8 cellular contexts compared by ENCODE assay signal in the genomic region with DNA sequence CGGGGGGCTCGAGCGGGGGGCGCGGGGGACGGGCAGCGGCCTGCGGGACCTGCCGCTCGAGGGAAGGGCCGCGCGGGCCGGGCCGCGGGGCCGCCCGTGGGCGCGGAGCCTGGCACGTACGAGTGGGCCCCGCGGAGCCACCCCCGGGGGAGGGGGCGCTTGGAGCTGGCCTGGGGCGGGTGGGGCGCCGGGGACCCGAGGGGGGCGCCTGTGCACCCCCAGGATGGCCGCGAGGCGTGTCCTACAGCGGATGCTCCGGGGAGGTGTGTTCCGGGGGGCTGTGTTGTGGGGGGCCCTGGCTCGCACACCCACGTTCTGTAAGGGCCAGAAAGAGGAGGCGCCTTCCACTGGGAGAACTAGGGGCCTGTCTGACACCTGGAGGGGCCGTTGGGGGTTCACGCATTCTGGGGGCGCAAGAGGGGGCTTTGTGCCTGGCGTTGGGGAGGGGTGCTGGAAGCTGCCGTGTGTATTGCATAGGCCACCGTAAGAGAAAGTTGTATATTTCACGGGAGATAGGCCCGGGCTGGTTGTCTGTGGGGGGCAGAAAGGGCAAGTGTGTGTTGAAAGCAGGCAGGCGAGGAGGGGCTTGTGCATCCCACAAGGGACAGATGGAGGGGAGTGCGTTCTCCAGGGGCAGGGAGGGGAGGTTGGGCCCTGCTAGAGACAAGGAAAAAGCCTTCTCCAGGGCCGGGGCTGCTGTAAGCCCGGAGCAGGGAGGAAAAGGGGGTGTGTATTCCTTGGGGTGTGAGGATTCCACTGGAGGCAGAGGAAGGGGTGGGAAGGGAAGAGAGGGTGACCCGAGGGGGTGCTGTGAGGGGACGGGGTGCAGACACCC. TPM values are rescaled to one million over a fixed set of nuclear protein-coding genes. Genes with fewer than 3 reads are reported as not detected.
A peak's percentile ranks its signal among the peaks of the same experiment; 100 is the strongest.
DNase-seq lines count a peak whose midpoint lies in the region; ATAC-seq and TF ChIP-seq lines count a peak whose summit lies in the region.

No MANE protein-coding gene starts in this region.

- H3K27me3 ChIP-seq in BE2C (0 out of 2 replicates have a peak, but pooled peaks cover 3% of the 10 kb centered on the region), ectodermal cell (ENCODE audit: control insufficient read depth, insufficient read depth, low read length, poor library complexity, severe bottlenecking) (no peaks in the 10 kb centered on the region), neural cell (ENCODE audit: insufficient read depth, low read depth, low read length) (no peaks in the 10 kb centered on the region)

- H3K9me3 ChIP-seq in BE2C (no peaks in the 10 kb centered on the region), ectodermal cell (ENCODE audit: control insufficient read depth, low read length) (no peaks in the 10 kb centered on the region), neural cell (ENCODE audit: low read length) (no peaks in the 10 kb centered on the region)

- ATAC-seq in GM19438 (IDR thresholded peaks at IDR 0.05; ENCODE audit: low read depth, unreplicated experiment) = peak; percentile 10

- H3K4me2 ChIP-seq in neural cell (ENCODE audit: low read length) = peak overlapping the region; percentile 35

- peak overlapping the region; percentile 85 for H3K9ac ChIP-seq in neural cell (ENCODE audit: low read length)

- no peaks in the 10 kb centered on the region for H3K9me2 ChIP-seq in neural cell (ENCODE audit: insufficient read depth, low read length)

- H3K79me2 ChIP-seq in neural cell (replicated peaks; ENCODE audit: insufficient read depth, low read length) = peaks cover 18% of the 10 kb centered on the region

- H3K27ac ChIP-seq in ectodermal cell (ENCODE audit: insufficient read depth, low read depth, low read length, poor library complexity, severe bottlenecking) (no peak overlapping the region), neural cell (ENCODE audit: low read length) (peak overlapping the region; percentile 72)

- no peaks in the 10 kb centered on the region for H3K4me1 ChIP-seq in BE2C
- H3K4me1 ChIP-seq in ectodermal cell (ENCODE audit: control insufficient read depth, insufficient read depth, low read length) = peaks cover 11% of the 10 kb centered on the region

- WGBS in ectodermal cell, 2 experiments = 10% methylated on average over 54 of the region's 54 CpGs

- peak overlapping the region; percentile 49 for H3K4me3 ChIP-seq in BE2C (ENCODE audit: low read depth, low read length)
- peak overlapping the region; percentile 47 for H3K4me3 ChIP-seq in ectodermal cell (ENCODE audit: insufficient read depth, low read depth, low read length)
- H3K4me3 ChIP-seq in neural cell (ENCODE audit: low read length) = peak overlapping the region; percentile 71

- no peaks in the 10 kb centered on the region for H4K20me1 ChIP-seq in neural cell (ENCODE audit: insufficient read depth)

- no peak for TF ChIP-seq RAD21 in neural cell (conservative IDR thresholded peaks at IDR 0.05)

- no peak for TF ChIP-seq EP300 in neural cell (conservative IDR thresholded peaks at IDR 0.05; ENCODE audit: poor library complexity, severe bottlenecking)

- H3F3A ChIP-seq in neural cell (ENCODE audit: insufficient read depth, low read length, poor library complexity, severe bottlenecking) = no peaks in the 10 kb centered on the region

- TF ChIP-seq CTCF in BE2C (IDR thresholded peaks at IDR 0.05; ENCODE audit: low read depth, low read length) (no peak), neural cell (IDR thresholded peaks at IDR 0.05; ENCODE audit: poor library complexity, severe bottlenecking) (no peak)

- H3K36me3 ChIP-seq in BE2C (no peaks in the 10 kb centered on the region), ectodermal cell (ENCODE audit: control insufficient read depth, insufficient read depth, low read length) (no peaks in the 10 kb centered on the region), neural cell (ENCODE audit: insufficient read depth, low read length) (no peaks in the 10 kb centered on the region)

- no peak for DNase-seq in BE2C
- DNase-seq in NCI-H2227 (lab: John Stamatoyannopoulos, UW; ENCODE audit: unreplicated experiment) = peak; percentile 61
- no peak for DNase-seq in NCI-H1436 treated with DMSO at 0.1 percent for 48 hours (lab: John Stamatoyannopoulos, UW)
- DNase-seq in activated CD4-positive, alpha-beta T cell treated with anti-CD3 and anti-CD28 coated beads for 48 hours = no peak
- DNase-seq in stimulated activated CD4-positive, alpha-beta T cell treated with anti-CD3 and anti-CD28 coated beads, Interleukin-1b, Interleukin-23, amount 100 ng/mL, for 48 hours = no peak

- H2AFZ ChIP-seq in neural cell (ENCODE audit: low read depth, low read length) = peak overlapping the region; percentile 61

TF ChIP-seq in neural cell, 6 proteins besides CTCF, POLR2A, EP300 and RAD21:
- peak; percentile 66 for TF ChIP-seq TAF1 (IDR thresholded peaks at IDR 0.05; ENCODE audit: low read depth)
- peak; percentile 31 for TF ChIP-seq POLR2AphosphoS5 (IDR thresholded peaks at IDR 0.05)
- TF ChIP-seq, protein P1, sequence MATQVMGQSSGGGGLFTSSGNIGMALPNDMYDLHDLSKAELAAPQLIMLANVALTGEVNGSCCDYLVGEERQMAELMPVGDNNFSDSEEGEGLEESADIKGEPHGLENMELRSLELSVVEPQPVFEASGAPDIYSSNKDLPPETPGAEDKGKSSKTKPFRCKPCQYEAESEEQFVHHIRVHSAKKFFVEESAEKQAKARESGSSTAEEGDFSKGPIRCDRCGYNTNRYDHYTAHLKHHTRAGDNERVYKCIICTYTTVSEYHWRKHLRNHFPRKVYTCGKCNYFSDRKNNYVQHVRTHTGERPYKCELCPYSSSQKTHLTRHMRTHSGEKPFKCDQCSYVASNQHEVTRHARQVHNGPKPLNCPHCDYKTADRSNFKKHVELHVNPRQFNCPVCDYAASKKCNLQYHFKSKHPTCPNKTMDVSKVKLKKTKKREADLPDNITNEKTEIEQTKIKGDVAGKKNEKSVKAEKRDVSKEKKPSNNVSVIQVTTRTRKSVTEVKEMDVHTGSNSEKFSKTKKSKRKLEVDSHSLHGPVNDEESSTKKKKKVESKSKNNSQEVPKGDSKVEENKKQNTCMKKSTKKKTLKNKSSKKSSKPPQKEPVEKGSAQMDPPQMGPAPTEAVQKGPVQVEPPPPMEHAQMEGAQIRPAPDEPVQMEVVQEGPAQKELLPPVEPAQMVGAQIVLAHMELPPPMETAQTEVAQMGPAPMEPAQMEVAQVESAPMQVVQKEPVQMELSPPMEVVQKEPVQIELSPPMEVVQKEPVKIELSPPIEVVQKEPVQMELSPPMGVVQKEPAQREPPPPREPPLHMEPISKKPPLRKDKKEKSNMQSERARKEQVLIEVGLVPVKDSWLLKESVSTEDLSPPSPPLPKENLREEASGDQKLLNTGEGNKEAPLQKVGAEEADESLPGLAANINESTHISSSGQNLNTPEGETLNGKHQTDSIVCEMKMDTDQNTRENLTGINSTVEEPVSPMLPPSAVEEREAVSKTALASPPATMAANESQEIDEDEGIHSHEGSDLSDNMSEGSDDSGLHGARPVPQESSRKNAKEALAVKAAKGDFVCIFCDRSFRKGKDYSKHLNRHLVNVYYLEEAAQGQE (IDR thresholded peaks at IDR 0.05; ENCODE audit: borderline replicate concordance) = peak; percentile 30
- no peak for TF ChIP-seq MXI1 (conservative IDR thresholded peaks at IDR 0.05; ENCODE audit: poor library complexity, severe bottlenecking)

RNA-seq across cellular contexts. Expression of gene VPS37D, which starts 0.7 kb away (rescaled TPM):
- 0.80 TPM for polyA plus RNA-seq in BE2C (2012; ENCODE audit: insufficient read depth, insufficient read length, low read depth)
- 8.1 TPM for polyA plus RNA-seq in ectodermal cell (2013, experiment 1 of 4)
- 8.6 TPM for polyA plus RNA-seq in ectodermal cell (2013, experiment 2 of 4)
- polyA plus RNA-seq in ectodermal cell (2013, experiment 3 of 4) = 11.6 TPM
- 13.6 TPM for polyA plus RNA-seq in ectodermal cell (2013, experiment 4 of 4)
- 52.7 and 56.3 TPM in 2 replicates for polyA plus RNA-seq in neural cell
- polyA minus RNA-seq in neural cell = 31.1 and 36.5 TPM in 2 replicates

RNA-seq across cellular contexts. Expression of gene DNAJC30, which starts 14.9 kb away (rescaled TPM):
- polyA plus RNA-seq in BE2C (2012; ENCODE audit: insufficient read depth, insufficient read length, low read depth) = 20.2 TPM
- polyA plus RNA-seq in ectodermal cell (2013, experiment 1 of 4) = 7.3 TPM
- 8.4 TPM for polyA plus RNA-seq in ectodermal cell (2013, experiment 2 of 4)
- polyA plus RNA-seq in ectodermal cell (2013, experiment 3 of 4) = 5.1 TPM
- 5.4 TPM for polyA plus RNA-seq in ectodermal cell (2013, experiment 4 of 4)
- polyA plus RNA-seq in neural cell = 1.1 and 1.3 TPM in 2 replicates
- polyA minus RNA-seq in neural cell = 3.1 and 4.1 TPM in 2 replicates

RNA-seq across cellular contexts. Expression of gene BUD23, which starts 15.1 kb away (rescaled TPM):
- polyA plus RNA-seq in BE2C (2012; ENCODE audit: insufficient read depth, insufficient read length, low read depth) = 447 TPM
- polyA plus RNA-seq in ectodermal cell (2013, experiment 1 of 4) = 50.3 TPM
- 45.1 TPM for polyA plus RNA-seq in ectodermal cell (2013, experiment 2 of 4)
- 43.5 TPM for polyA plus RNA-seq in ectodermal cell (2013, experiment 3 of 4)
- 52.3 TPM for polyA plus RNA-seq in ectodermal cell (2013, experiment 4 of 4)
- polyA plus RNA-seq in neural cell = 75.9 and 82.9 TPM in 2 replicates
- polyA minus RNA-seq in neural cell = 29.9 and 33.5 TPM in 2 replicates

RNA-seq across cellular contexts. Expression of gene MLXIPL, which starts 44.0 kb away (rescaled TPM):
- not detected for polyA plus RNA-seq in BE2C (2012; ENCODE audit: insufficient read depth, insufficient read length, low read depth)
- 1.3 TPM for polyA plus RNA-seq in ectodermal cell (2013, experiment 1 of 4)
- 2.0 TPM for polyA plus RNA-seq in ectodermal cell (2013, experiment 2 of 4)
- 1.8 TPM for polyA plus RNA-seq in ectodermal cell (2013, experiment 3 of 4)
- polyA plus RNA-seq in ectodermal cell (2013, experiment 4 of 4) = 1.5 TPM
- 1.8 TPM in 1 of 2 replicates, not detected in the other for polyA plus RNA-seq in neural cell
- polyA minus RNA-seq in neural cell = not detected in 2 replicates

RNA-seq across cellular contexts. Expression of gene STX1A, which starts 51.1 kb away (rescaled TPM):
- polyA plus RNA-seq in BE2C (2012; ENCODE audit: insufficient read depth, insufficient read length, low read depth) = 97.6 TPM
- polyA plus RNA-seq in ectodermal cell (2013, experiment 1 of 4) = 19.0 TPM
- 12.6 TPM for polyA plus RNA-seq in ectodermal cell (2013, experiment 2 of 4)
- 15.5 TPM for polyA plus RNA-seq in ectodermal cell (2013, experiment 3 of 4)
- polyA plus RNA-seq in ectodermal cell (2013, experiment 4 of 4) = 17.8 TPM
- 123 and 144 TPM in 2 replicates for polyA plus RNA-seq in neural cell
- polyA minus RNA-seq in neural cell = 39.2 and 39.8 TPM in 2 replicates
